22 cellular contexts compared by ENCODE assay signal in the genomic region with DNA sequence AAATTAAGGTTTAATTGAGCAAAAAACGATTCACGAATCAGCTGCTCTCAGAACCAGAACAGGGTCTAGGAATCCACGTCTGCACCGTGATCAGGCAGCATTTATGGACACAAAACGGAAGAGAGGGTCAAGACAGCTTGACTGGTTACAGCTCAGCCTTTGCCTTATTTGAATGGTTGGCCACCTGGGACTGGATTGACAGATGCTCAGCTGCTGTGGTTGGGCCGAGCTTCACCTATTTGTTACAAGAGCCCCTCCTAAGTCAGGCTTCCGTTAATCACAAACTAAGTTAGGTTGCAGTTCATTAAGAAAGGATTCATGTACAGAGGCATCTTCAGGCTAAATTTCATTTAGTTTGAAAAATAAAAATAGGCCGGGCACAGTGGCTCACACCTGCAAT. TPM values are rescaled to one million over a fixed set of nuclear protein-coding genes. Genes with fewer than 3 reads are reported as not detected.
"Had no signal": no experiment of that assay in that cellular context is flagged by ENCODE, and none has a peak within 500 bp of the region (broad histone marks: within the 10 kb centered on the region; RNA-seq: fewer than 3 reads in every experiment).

No MANE protein-coding gene starts in this region.

- H3K9me3 ChIP-seq: gastrocnemius medialis, heart right ventricle, mucosa of descending colon, psoas muscle, thyroid gland had no signal

- H3K36me3 ChIP-seq: cardiac muscle cell, gastrocnemius medialis, heart right ventricle, thyroid gland, WERI-Rb-1 had no signal

- H3K9me3 Mint-ChIP-seq: dendritic cell treated with granulocyte-macrophage colony-stimulating factor and Interleukin-4, amounts not matched to agents 40 ng/mL and 50 ng/mL, for 4 days; memory B cell; naive B cell; neural crest cell had no signal

- H3K4me3 Mint-ChIP-seq: activated naive CD8-positive, alpha-beta T cell; dendritic cell treated with granulocyte-macrophage colony-stimulating factor and Interleukin-4, amounts not matched to agents 40 ng/mL and 50 ng/mL, for 4 days; memory B cell; naive B cell; neural crest cell had no signal

- DNase-seq: activated CD4-positive, alpha-beta T cell treated with anti-CD3 and anti-CD28 coated beads for 1 hour; amniotic stem cell; effector CD8-positive, alpha-beta T cell; gastrocnemius medialis; heart right ventricle; left ventricle myocardium superior; naive B cell; psoas muscle; right cardiac atrium; stimulated activated CD4-positive, alpha-beta T cell treated with anti-CD3 and anti-CD28 coated beads, Interleukin-2, amount 100 ng/mL, for 24 hours; stimulated activated naive CD4-positive, alpha-beta T cell treated with Interleukin-2 at 50 U/mL for 16 hours; thyroid gland; WERI-Rb-1 had no signal

- ATAC-seq: esophagus mucosa, gastrocnemius medialis, heart right ventricle, left ventricle myocardium superior, mucosa of descending colon, psoas muscle, right cardiac atrium had no signal

- H3K27ac ChIP-seq: cardiac muscle cell, gastrocnemius medialis, heart right ventricle, psoas muscle, thyroid gland, WERI-Rb-1 had no signal

- H3K27me3 ChIP-seq: cardiac muscle cell, gastrocnemius medialis, thyroid gland had no signal

- H3K4me1 ChIP-seq: gastrocnemius medialis, heart right ventricle, psoas muscle, thyroid gland had no signal

- H3K4me3 ChIP-seq: cardiac muscle cell, gastrocnemius medialis, heart right ventricle, mucosa of descending colon, psoas muscle, thyroid gland had no signal

- H3K36me3 Mint-ChIP-seq: activated naive CD8-positive, alpha-beta T cell; memory B cell; naive B cell had no signal

- H3K27ac Mint-ChIP-seq: activated naive CD8-positive, alpha-beta T cell; dendritic cell treated with granulocyte-macrophage colony-stimulating factor and Interleukin-4, amounts not matched to agents 40 ng/mL and 50 ng/mL, for 4 days; memory B cell; naive B cell had no signal

- H3K4me1 Mint-ChIP-seq: memory B cell, naive B cell, neural crest cell had no signal

RNA-seq across cellular contexts. Expression of a gene that starts 52.0 kb away (rescaled TPM):
- total RNA-seq: activated CD8-positive, alpha-beta memory T cell treated with anti-CD3 and anti-CD28 coated beads for 36 hours; cardiac muscle cell; skeletal muscle tissue had no signal
